In the genomic region with DNA sequence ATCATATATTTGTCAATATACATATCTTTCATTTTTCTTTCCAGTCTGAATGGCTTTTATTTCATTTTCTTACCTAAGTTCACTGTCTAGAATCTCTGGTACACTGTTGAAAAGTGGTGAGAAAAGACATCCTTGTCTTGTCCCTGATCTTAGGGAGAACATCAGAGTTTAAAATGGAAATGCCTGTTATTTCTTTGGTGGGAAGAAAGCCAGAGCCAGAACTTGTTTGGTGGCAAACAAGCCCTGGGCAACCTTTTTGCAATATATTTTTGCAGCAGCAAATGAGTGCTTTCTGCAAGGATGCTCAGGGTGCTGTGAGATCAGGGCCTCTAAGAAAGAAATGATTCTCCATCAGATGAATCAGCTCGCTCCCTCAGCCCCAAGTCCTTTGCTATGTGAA, we compare ENCODE assay signal across 31 cellular contexts.
A peak's percentile ranks its signal among the peaks of the same experiment; 100 is the strongest.
DNase-seq lines count a peak whose midpoint lies in the region; ATAC-seq and TF ChIP-seq lines count a peak whose summit lies in the region.
"Had no signal": no experiment of that assay in that cellular context is flagged by ENCODE, and none has a peak within 500 bp of the region (broad histone marks: within the 10 kb centered on the region; RNA-seq: fewer than 3 reads in every experiment).

No MANE protein-coding gene starts in this region.

- H3K4me3 ChIP-seq in GM23338 = no peak overlapping the region
- H3K4me3 ChIP-seq: A549; BLaER1; BLaER1 treated with 17β-estradiol and CSF1 and Interleukin-3, amounts not matched to agents 10 nM and 100 nM had no signal

- peak overlapping the region; percentile 27; the same call in 1 of the 2 replicates for H3K27ac Mint-ChIP-seq in GM23338
- no peak overlapping the region for H3K27ac Mint-ChIP-seq in type B pancreatic cell
- H3K27ac Mint-ChIP-seq: B cell; CD4-positive, alpha-beta memory T cell; CD4-positive, alpha-beta T cell; CD4-positive, CD25-positive, alpha-beta regulatory T cell; CD8-positive, alpha-beta memory T cell; CD8-positive, alpha-beta T cell had no signal

- H3K4me3 Mint-ChIP-seq in GM23338 (no peak overlapping the region), type B pancreatic cell (no peak overlapping the region)
- H3K4me3 Mint-ChIP-seq: B cell; CD14-positive monocyte; CD4-positive, alpha-beta memory T cell; CD4-positive, alpha-beta T cell; CD4-positive, CD25-positive, alpha-beta regulatory T cell; CD8-positive, alpha-beta memory T cell; CD8-positive, alpha-beta T cell had no signal

- H3K27me3 Mint-ChIP-seq in GM23338 (ENCODE audit: insufficient read depth, low read depth, poor library complexity) = peaks cover 2% of the 10 kb centered on the region
- H3K27me3 Mint-ChIP-seq in type B pancreatic cell = no peaks in the 10 kb centered on the region
- H3K27me3 Mint-ChIP-seq: B cell; CD4-positive, alpha-beta memory T cell; CD4-positive, alpha-beta T cell; CD4-positive, CD25-positive, alpha-beta regulatory T cell; CD8-positive, alpha-beta memory T cell had no signal

- DNase-seq in GM23338 (ENCODE audit: low spot score) (no peak), KBM-7 (no peak), type B pancreatic cell (ENCODE audit: extremely low spot score, unreplicated experiment) (no peak)
- DNase-seq: 8988T; ACHN; AML-193; BE2C; C1 segment of cervical spinal cord; Caco-2; Calu3; CD4-positive, alpha-beta memory T cell; CD4-positive, alpha-beta T cell; CD4-positive, CD25-positive, alpha-beta regulatory T cell; CD8-positive, alpha-beta memory T cell; CD8-positive, alpha-beta T cell; COR-L47; DMS 273 treated with DMSO at 0.1 percent for 48 hours; DMS153; DMS53; DMS79; DMS79 treated with DMSO at 0.1 percent for 48 hours; DND-41; EL had no signal

- H3K27ac ChIP-seq in GM23338 (ENCODE audit: low read depth) = no peak overlapping the region
- H3K27ac ChIP-seq in VCaP = peak overlapping the region; percentile 19
- H3K27ac ChIP-seq: 22Rv1; A549; BLaER1; BLaER1 treated with 17β-estradiol and CSF1 and Interleukin-3, amounts not matched to agents 10 nM and 100 nM; C4-2B had no signal

- H3K36me3 ChIP-seq in GM23338 (ENCODE audit: insufficient read depth) = peaks cover 6% of the 10 kb centered on the region; the same call in 1 of the 2 replicates
- H3K36me3 ChIP-seq: BE2C had no signal

- H3K9me3 Mint-ChIP-seq in GM23338 = peaks cover 11% of the 10 kb centered on the region; the same call in 2 of the 3 replicates
- H3K9me3 Mint-ChIP-seq in type B pancreatic cell = no peaks in the 10 kb centered on the region
- H3K9me3 Mint-ChIP-seq: CD4-positive, alpha-beta T cell; CD4-positive, CD25-positive, alpha-beta regulatory T cell; CD8-positive, alpha-beta memory T cell; CD8-positive, alpha-beta T cell had no signal

- ATAC-seq in GM23338 = no peak
- ATAC-seq: A549; CD8-positive, alpha-beta T cell had no signal

- H3K4me2 ChIP-seq in GM23338 = no peak overlapping the region
- H3K4me2 ChIP-seq: A549; BLaER1; BLaER1 treated with 17β-estradiol and CSF1 and Interleukin-3, amounts not matched to agents 10 nM and 100 nM had no signal

- in situ Hi-C loops in KBM-7 (cut with MboI; ENCODE audit: low pct_unique_long_range_greater_than_20kb, low sequenced_read_pairs) = no loop called here

- H3K27me3 ChIP-seq in GM23338 (ENCODE audit: insufficient read depth) = no peaks in the 10 kb centered on the region
- H3K27me3 ChIP-seq: BE2C; BLaER1; BLaER1 treated with 17β-estradiol and CSF1 and Interleukin-3, amounts not matched to agents 10 nM and 100 nM had no signal

- peaks cover 7% of the 10 kb centered on the region for H3K4me1 Mint-ChIP-seq in GM23338
- no peaks in the 10 kb centered on the region for H3K4me1 Mint-ChIP-seq in type B pancreatic cell (ENCODE audit: unreplicated experiment)
- H3K4me1 Mint-ChIP-seq: B cell had no signal

- H3K79me2 ChIP-seq in GM23338 (replicated peaks; ENCODE audit: insufficient read depth) = no peaks in the 10 kb centered on the region

- no peak for TF ChIP-seq CTCF in GM23338 (conservative IDR thresholded peaks at IDR 0.05; ENCODE audit: low read depth in 2 of 2)
- no peak for TF ChIP-seq CTCF in VCaP (conservative IDR thresholded peaks at IDR 0.05)
- TF ChIP-seq CTCF in type B pancreatic cell (conservative IDR thresholded peaks at IDR 0.05) = no peak

- H2AFZ ChIP-seq in GM23338 = no peak overlapping the region

- peaks cover 18% of the 10 kb centered on the region; the same call in 2 of the 3 replicates for H3K36me3 Mint-ChIP-seq in GM23338 (ENCODE audit: low read depth)
- peaks cover 4% of the 10 kb centered on the region for H3K36me3 Mint-ChIP-seq in type B pancreatic cell

- H4K20me1 ChIP-seq in GM23338 (replicated peaks; ENCODE audit: insufficient read depth) = 0 out of 2 replicates have a peak, but pooled peaks cover 2% of the 10 kb centered on the region
- H4K20me1 ChIP-seq: BLaER1; BLaER1 treated with 17β-estradiol and CSF1 and Interleukin-3, amounts not matched to agents 10 nM and 100 nM had no signal

- peaks cover 6% of the 10 kb centered on the region; the same call in 1 of the 2 replicates for H3K4me1 ChIP-seq in GM23338 (ENCODE audit: insufficient read depth)
- H3K4me1 ChIP-seq: A549; BLaER1; BLaER1 treated with 17β-estradiol and CSF1 and Interleukin-3, amounts not matched to agents 10 nM and 100 nM had no signal

- H3K9me2 ChIP-seq in GM23338 (ENCODE audit: insufficient read depth) = no peaks in the 10 kb centered on the region

- H3F3A ChIP-seq in GM23338 (replicated peaks; ENCODE audit: low read depth) = no peaks in the 10 kb centered on the region

TF ChIP-seq in GM23338, 12 proteins besides CTCF, POLR2A, EP300 and RAD21 (continues in another document):
- TF ChIP-seq, protein P1, sequence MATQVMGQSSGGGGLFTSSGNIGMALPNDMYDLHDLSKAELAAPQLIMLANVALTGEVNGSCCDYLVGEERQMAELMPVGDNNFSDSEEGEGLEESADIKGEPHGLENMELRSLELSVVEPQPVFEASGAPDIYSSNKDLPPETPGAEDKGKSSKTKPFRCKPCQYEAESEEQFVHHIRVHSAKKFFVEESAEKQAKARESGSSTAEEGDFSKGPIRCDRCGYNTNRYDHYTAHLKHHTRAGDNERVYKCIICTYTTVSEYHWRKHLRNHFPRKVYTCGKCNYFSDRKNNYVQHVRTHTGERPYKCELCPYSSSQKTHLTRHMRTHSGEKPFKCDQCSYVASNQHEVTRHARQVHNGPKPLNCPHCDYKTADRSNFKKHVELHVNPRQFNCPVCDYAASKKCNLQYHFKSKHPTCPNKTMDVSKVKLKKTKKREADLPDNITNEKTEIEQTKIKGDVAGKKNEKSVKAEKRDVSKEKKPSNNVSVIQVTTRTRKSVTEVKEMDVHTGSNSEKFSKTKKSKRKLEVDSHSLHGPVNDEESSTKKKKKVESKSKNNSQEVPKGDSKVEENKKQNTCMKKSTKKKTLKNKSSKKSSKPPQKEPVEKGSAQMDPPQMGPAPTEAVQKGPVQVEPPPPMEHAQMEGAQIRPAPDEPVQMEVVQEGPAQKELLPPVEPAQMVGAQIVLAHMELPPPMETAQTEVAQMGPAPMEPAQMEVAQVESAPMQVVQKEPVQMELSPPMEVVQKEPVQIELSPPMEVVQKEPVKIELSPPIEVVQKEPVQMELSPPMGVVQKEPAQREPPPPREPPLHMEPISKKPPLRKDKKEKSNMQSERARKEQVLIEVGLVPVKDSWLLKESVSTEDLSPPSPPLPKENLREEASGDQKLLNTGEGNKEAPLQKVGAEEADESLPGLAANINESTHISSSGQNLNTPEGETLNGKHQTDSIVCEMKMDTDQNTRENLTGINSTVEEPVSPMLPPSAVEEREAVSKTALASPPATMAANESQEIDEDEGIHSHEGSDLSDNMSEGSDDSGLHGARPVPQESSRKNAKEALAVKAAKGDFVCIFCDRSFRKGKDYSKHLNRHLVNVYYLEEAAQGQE (IDR thresholded peaks at IDR 0.05; ENCODE audit: unreplicated experiment) = no peak
- TF ChIP-seq POLR2AphosphoS5 (IDR thresholded peaks at IDR 0.05; ENCODE audit: low read depth) (no peak), ZNF114 (CRISPR knock-in tag; IDR thresholded peaks at IDR 0.05) (no peak), ZNF331 (CRISPR knock-in tag; IDR thresholded peaks at IDR 0.05; ENCODE audit: low read depth) (no peak), EZH2 (IDR thresholded peaks at IDR 0.05; ENCODE audit: low read depth, unreplicated experiment) (no peak), CREB1 (CRISPR knock-in tag; IDR thresholded peaks at IDR 0.05; ENCODE audit: low read depth) (no peak), NANOG (IDR thresholded peaks at IDR 0.05; ENCODE audit: borderline replicate concordance) (no peak), STAT1 (IDR thresholded peaks at IDR 0.05; ENCODE audit: unreplicated experiment) (no peak), JUNB (IDR thresholded peaks at IDR 0.05; ENCODE audit: unreplicated experiment) (no peak)
- TF ChIP-seq, protein P2, sequence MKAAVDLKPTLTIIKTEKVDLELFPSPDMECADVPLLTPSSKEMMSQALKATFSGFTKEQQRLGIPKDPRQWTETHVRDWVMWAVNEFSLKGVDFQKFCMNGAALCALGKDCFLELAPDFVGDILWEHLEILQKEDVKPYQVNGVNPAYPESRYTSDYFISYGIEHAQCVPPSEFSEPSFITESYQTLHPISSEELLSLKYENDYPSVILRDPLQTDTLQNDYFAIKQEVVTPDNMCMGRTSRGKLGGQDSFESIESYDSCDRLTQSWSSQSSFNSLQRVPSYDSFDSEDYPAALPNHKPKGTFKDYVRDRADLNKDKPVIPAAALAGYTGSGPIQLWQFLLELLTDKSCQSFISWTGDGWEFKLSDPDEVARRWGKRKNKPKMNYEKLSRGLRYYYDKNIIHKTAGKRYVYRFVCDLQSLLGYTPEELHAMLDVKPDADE (IDR thresholded peaks at IDR 0.05) = no peak
